8 cellular contexts compared by ENCODE assay signal in genomic region chr2:127407661-127408003, GRCh38. TPM values are rescaled to one million over a fixed set of nuclear protein-coding genes. Genes with fewer than 3 reads are reported as not detected.
DNase-seq lines count a peak whose midpoint lies in the region; ATAC-seq and TF ChIP-seq lines count a peak whose summit lies in the region.

No MANE protein-coding gene starts in this region.

- peaks cover 0 to under 1% of the 10 kb centered on the region in 2 donors for H3K36me3 Mint-ChIP-seq in naive B cell

- ATAC-seq in GM19025 (IDR thresholded peaks at IDR 0.05; ENCODE audit: low read depth, unreplicated experiment) = peak; percentile 4
- peak; percentile 21 for ATAC-seq in HG03520 (IDR thresholded peaks at IDR 0.05; ENCODE audit: unreplicated experiment)
- ATAC-seq in naive B cell (ENCODE audit: low read depth in 2 of 2) = peak; percentile 11 to 20
- no peak for ATAC-seq in HG03135 (IDR thresholded peaks at IDR 0.05; ENCODE audit: unreplicated experiment)

- peak overlapping the region; percentile 68 to 93 (median 78) for H3K4me3 Mint-ChIP-seq in naive B cell

- peaks cover 34 to 43% (median 41%) of the 10 kb centered on the region in 3 donors for H3K4me1 Mint-ChIP-seq in naive B cell

- no peaks in the 10 kb centered on the region for H3K27me3 Mint-ChIP-seq in naive B cell

- DNase-seq in caudate nucleus (lab: John Stamatoyannopoulos, UW) (no peak), naive B cell (no peak), foreskin fibroblast (no peak), anterior cingulate cortex (lab: John Stamatoyannopoulos, UW) (no peak)
- DNase-seq in stimulated activated CD4-positive, alpha-beta T cell treated with anti-CD3 and anti-CD28 coated beads, Interleukin-12 subunit alpha, Interleukin-12 subunit beta, amount 100 ng/mL, for 4 hours = no peak

- TF ChIP-seq CTCF in foreskin fibroblast (IDR thresholded peaks at IDR 0.05; ENCODE audit: low read depth, low read length) = no peak

- H3K27ac Mint-ChIP-seq in naive B cell = peak overlapping the region in 3 of 6 donors; percentile 69 to 86 (median 83)

- peak overlapping the region in 1 of 2 donors; percentile 25 for H3K4me3 ChIP-seq in foreskin fibroblast (ENCODE audit: low read depth in 1 of 2, low read length in 2 of 2)

- peak overlapping the region; percentile 40 for H3K27ac ChIP-seq in caudate nucleus (ENCODE audit: low read depth, low read length)

- no peaks in the 10 kb centered on the region for H3K9me3 Mint-ChIP-seq in naive B cell

RNA-seq across cellular contexts. Expression of gene PROC, which starts 10.6 kb away (rescaled TPM):
- under 1 TPM in 1 of 6 donors, not detected in 5; 0.53 TPM for polyA plus RNA-seq in naive B cell (ENCODE audit: low read depth in 6 of 6)

RNA-seq across cellular contexts. Expression of gene MAP3K2, which starts 19.9 kb away (rescaled TPM):
- 100 to 1,000 TPM in 1 of 6 donors, 10 to 100 TPM in 5; 67.2 to 101 (median 73.2) TPM for polyA plus RNA-seq in naive B cell (ENCODE audit: low read depth in 6 of 6)
